ENCODE assay signal across 6 cellular contexts in the genomic region with DNA sequence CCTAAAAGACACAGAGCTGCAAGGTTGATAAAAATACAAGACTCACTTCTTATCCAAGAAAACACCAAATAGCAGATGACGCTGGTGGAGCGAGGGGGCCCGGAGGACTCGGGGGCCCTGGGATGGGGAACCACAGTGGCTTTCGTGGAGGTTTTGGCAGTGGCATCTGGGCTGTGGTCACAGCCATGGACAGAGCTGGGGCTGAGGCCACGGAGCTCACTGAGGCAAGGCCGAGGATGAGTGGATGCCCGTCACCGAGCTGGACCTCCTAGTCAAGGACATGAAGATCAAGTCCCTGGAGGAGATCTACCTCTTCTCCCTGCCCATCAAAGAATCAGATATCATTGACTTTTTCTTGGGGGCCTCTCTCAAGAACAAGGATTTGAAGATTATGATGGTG.
"Had no signal": no experiment of that assay in that cellular context is flagged by ENCODE, and none has a peak within 500 bp of the region (broad histone marks: within the 10 kb centered on the region; RNA-seq: fewer than 3 reads in every experiment).

No MANE protein-coding gene starts in this region.

- H3K4me3 ChIP-seq: K562 had no signal

- ATAC-seq: HepG2, K562 had no signal

- DNase-seq: IMR-90, KBM-7, KG1 had no signal

- H3K27ac ChIP-seq: HL-60 had no signal
